ENCODE assay signal across 2 cellular contexts in genomic region chr9:84317563-84317962, GRCh38.
TF ChIP-seq lines count a peak whose summit lies in the region.

No MANE protein-coding gene starts in this region.

TF ChIP-seq in SK-N-SH, 30 proteins besides CTCF, POLR2A, EP300 and RAD21 (continued from another document):
- TF ChIP-seq MAX (IDR thresholded peaks at IDR 0.05; ENCODE audit: low read depth) (no peak), NRF1 (IDR thresholded peaks at IDR 0.05; ENCODE audit: low read depth, low read length) (no peak), TCF12 (IDR thresholded peaks at IDR 0.05) (no peak), IRF3 (IDR thresholded peaks at IDR 0.05; ENCODE audit: low read depth, low read length) (no peak), RFX5 (IDR thresholded peaks at IDR 0.05; ENCODE audit: low read length) (no peak), RXRA (IDR thresholded peaks at IDR 0.05; ENCODE audit: borderline replicate concordance, low read depth) (no peak), MEF2A (IDR thresholded peaks at IDR 0.05; ENCODE audit: borderline replicate concordance, low read depth) (no peak), SIN3A (IDR thresholded peaks at IDR 0.05; ENCODE audit: borderline replicate concordance, low read depth, low read length) (no peak)

TF ChIP-seq in SK-N-SH treated with all-trans-retinoic acid at 6 μM for 48 hours, 23 proteins besides CTCF, POLR2A, EP300 and RAD21 (continued from another document):
- TF ChIP-seq ZFP30 (CRISPR knock-in tag; IDR thresholded peaks at IDR 0.05) (no peak), GLIS3 (CRISPR knock-in tag; IDR thresholded peaks at IDR 0.05) (no peak), ISL1 (CRISPR knock-in tag; IDR thresholded peaks at IDR 0.05) (no peak), ZNF565 (CRISPR knock-in tag; conservative IDR thresholded peaks at IDR 0.05; ENCODE audit: low read depth) (no peak), PPARA (CRISPR knock-in tag; IDR thresholded peaks at IDR 0.05; ENCODE audit: borderline replicate concordance) (no peak), CREB5 (CRISPR knock-in tag; IDR thresholded peaks at IDR 0.05; ENCODE audit: low read depth) (no peak), ZNF8 (CRISPR knock-in tag; IDR thresholded peaks at IDR 0.05) (no peak), ESRRG (CRISPR knock-in tag; IDR thresholded peaks at IDR 0.05) (no peak), CSDC2 (CRISPR knock-in tag; IDR thresholded peaks at IDR 0.05) (no peak), TCF4 (CRISPR knock-in tag; IDR thresholded peaks at IDR 0.05; ENCODE audit: borderline replicate concordance) (no peak), TOX (CRISPR knock-in tag; IDR thresholded peaks at IDR 0.05; ENCODE audit: borderline replicate concordance) (no peak)
- TF ChIP-seq, protein P1, sequence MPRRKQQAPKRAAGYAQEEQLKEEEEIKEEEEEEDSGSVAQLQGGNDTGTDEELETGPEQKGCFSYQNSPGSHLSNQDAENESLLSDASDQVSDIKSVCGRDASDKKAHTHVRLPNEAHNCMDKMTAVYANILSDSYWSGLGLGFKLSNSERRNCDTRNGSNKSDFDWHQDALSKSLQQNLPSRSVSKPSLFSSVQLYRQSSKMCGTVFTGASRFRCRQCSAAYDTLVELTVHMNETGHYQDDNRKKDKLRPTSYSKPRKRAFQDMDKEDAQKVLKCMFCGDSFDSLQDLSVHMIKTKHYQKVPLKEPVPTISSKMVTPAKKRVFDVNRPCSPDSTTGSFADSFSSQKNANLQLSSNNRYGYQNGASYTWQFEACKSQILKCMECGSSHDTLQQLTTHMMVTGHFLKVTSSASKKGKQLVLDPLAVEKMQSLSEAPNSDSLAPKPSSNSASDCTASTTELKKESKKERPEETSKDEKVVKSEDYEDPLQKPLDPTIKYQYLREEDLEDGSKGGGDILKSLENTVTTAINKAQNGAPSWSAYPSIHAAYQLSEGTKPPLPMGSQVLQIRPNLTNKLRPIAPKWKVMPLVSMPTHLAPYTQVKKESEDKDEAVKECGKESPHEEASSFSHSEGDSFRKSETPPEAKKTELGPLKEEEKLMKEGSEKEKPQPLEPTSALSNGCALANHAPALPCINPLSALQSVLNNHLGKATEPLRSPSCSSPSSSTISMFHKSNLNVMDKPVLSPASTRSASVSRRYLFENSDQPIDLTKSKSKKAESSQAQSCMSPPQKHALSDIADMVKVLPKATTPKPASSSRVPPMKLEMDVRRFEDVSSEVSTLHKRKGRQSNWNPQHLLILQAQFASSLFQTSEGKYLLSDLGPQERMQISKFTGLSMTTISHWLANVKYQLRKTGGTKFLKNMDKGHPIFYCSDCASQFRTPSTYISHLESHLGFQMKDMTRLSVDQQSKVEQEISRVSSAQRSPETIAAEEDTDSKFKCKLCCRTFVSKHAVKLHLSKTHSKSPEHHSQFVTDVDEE (CRISPR knock-in tag; IDR thresholded peaks at IDR 0.05) = no peak
